8 cellular contexts compared by ENCODE assay signal in the genomic region with DNA sequence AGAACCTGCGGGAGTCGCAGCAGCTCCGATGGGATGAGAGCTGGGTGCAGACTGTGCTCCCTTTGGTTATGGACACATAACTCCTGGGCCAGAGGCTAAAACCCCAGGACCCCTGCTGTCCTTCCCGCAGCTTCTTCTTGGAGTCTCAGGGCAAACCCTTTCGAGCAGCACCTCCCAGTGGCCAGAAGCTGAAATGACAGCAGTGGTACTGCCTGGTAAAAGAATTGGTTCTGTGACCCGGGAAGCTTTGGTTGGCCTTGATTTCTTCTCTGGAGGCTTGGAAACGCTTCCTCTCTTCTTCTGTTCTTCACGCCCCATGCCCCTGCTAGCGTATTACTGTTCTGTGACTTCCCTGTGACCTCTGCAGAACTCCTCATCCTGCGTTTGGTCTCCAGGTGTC. TPM values are rescaled to one million over a fixed set of nuclear protein-coding genes. Genes with fewer than 3 reads are reported as not detected.
DNase-seq lines count a peak whose midpoint lies in the region; ATAC-seq and TF ChIP-seq lines count a peak whose summit lies in the region.
"Not testable (repeated sequence)": the region's sequence is repeated elsewhere in the genome, so short reads cannot be mapped to it uniquely, and the experiment has no call there.

No MANE protein-coding gene starts in this region.

- not testable (repeated sequence) for H3K4me2 ChIP-seq in H9 (ENCODE audit: insufficient read depth, insufficient read length, low read length)

- H4K5ac ChIP-seq in H9 (ENCODE audit: insufficient read length, low read depth, low read length): not testable (repeated sequence)

- H3K9me3 Mint-ChIP-seq in H9, WTC11: not testable (repeated sequence)

- H2BK20ac ChIP-seq in H9 (ENCODE audit: low read depth, low read length, poor library complexity, severe bottlenecking): not testable (repeated sequence)

- H2BK12ac ChIP-seq in H9 (ENCODE audit: insufficient read length, low read depth, low read length): not testable (repeated sequence)

- not testable (repeated sequence) for H3K14ac ChIP-seq in H9 (ENCODE audit: insufficient read depth, low read length)

- H3K79me1 ChIP-seq in H9 (ENCODE audit: insufficient read depth, low read depth, low read length, poor library complexity, severe bottlenecking): not testable (repeated sequence)

- H4K20me1 ChIP-seq in H9 (ENCODE audit: control insufficient read depth, insufficient read depth, insufficient read length): not testable (repeated sequence)

- CTCF ChIA-PET in WTC11 (lab: Charles Lee): interaction anchor here (0.6 to 3.2 kb wide), 18 partner anchors 9 to 406 kb away, joined by 3 to 31 read pairs (median 4); a partner anchor contains a TSS

- H3K27ac ChIP-seq in H9 (ENCODE audit: insufficient read length, low read depth, low read length): not testable (repeated sequence)

- H3K4me1 ChIP-seq in H9 (ENCODE audit: insufficient read depth, low read length); adipocyte (ENCODE audit: control insufficient read depth, insufficient read depth, low read length): not testable (repeated sequence)

- not testable (repeated sequence) for H3K23ac ChIP-seq in H9 (ENCODE audit: insufficient read length, low read depth, low read length)

- H3K56ac ChIP-seq in H9 (ENCODE audit: insufficient read length, low read depth, low read length): not testable (repeated sequence)

- not testable (repeated sequence) for H3K9ac ChIP-seq in H9 (ENCODE audit: extremely low read depth, insufficient read length, low read length); adipocyte (ENCODE audit: low read length)

- not testable (repeated sequence) for H3K18ac ChIP-seq in H9 (ENCODE audit: insufficient read length, low read depth, low read length)

- H3K4me3 Mint-ChIP-seq in H9: peak overlapping the region in 1 of 2 experiments; percentile 11; a peak in 1 of 5 replicates
- not testable (repeated sequence) for H3K4me3 Mint-ChIP-seq in WTC11

- POLR2A ChIA-PET in WTC11 (lab: Charles Lee): interaction anchor here (0.6 to 1.5 kb wide), 3 partner anchors 26 to 33 kb away, joined by 3 to 7 read pairs (median 4); no protein-coding TSS in a partner anchor

- H4K91ac ChIP-seq in H9 (ENCODE audit: insufficient read length, low read depth, low read length): not testable (repeated sequence)

- H3K4ac ChIP-seq in H9 (ENCODE audit: low read depth, low read length): not testable (repeated sequence)

- not testable (repeated sequence) for H3K36me3 ChIP-seq in adipocyte (ENCODE audit: control insufficient read depth, insufficient read depth, low read length, severe bottlenecking)

- H2AK5ac ChIP-seq in H9 (ENCODE audit: insufficient read length, low read length): not testable (repeated sequence)

- H3T11ph ChIP-seq in H9 (ENCODE audit: low read length): not testable (repeated sequence)

- not testable (repeated sequence) for H4K8ac ChIP-seq in H9 (replicated peaks; ENCODE audit: insufficient read length, low read depth, low read length)

- H3K4me1 Mint-ChIP-seq in H9, WTC11: not testable (repeated sequence)

- peak overlapping the region in 2 of 3 experiments; percentile 48 to 81; a peak in 1 of 7 replicates for H3K27ac Mint-ChIP-seq in H9
- H3K27ac Mint-ChIP-seq in WTC11: not testable (repeated sequence)

- H3K36me3 Mint-ChIP-seq in H9 (ENCODE audit: insufficient read depth in 1 of 3, low read depth in 3 of 3): peaks cover 27 to 69% (median 68%) of the 10 kb centered on the region in 3 experiments; a peak in 6 of 7 replicates
- peaks cover 33% of the 10 kb centered on the region for H3K36me3 Mint-ChIP-seq in WTC11

- not testable (repeated sequence) for H3K9me3 ChIP-seq in H9 (ENCODE audit: control insufficient read depth, low read depth, low read length); adipocyte (ENCODE audit: control insufficient read depth, low read length)

- not testable (repeated sequence) for ATAC-seq in WTC11

- H3K23me2 ChIP-seq in H9 (ENCODE audit: insufficient read length, low read depth, low read length, poor library complexity, severe bottlenecking): not testable (repeated sequence)

- TF ChIP-seq CTCF in H9 (conservative IDR thresholded peaks at IDR 0.05) (peak; percentile 76), WTC11 (IDR thresholded peaks at IDR 0.05) (peak; percentile 75), fibroblast of pulmonary artery (IDR thresholded peaks at IDR 0.05; ENCODE audit: low read length, missing control alignments) (peak; percentile 59)

- DNase-seq in AML-193 (lab: John Stamatoyannopoulos, UW) (peak; percentile 14 to 19), H9 (peak; percentile 80), NCI-H460 (ENCODE audit: extremely low read depth, low read depth) (peak; percentile 55), WTC11 (ENCODE audit: low spot score) (peak; percentile 90), adipocyte (ENCODE audit: low read depth) (peak; percentile 70), fibroblast of pulmonary artery (ENCODE audit: low read depth) (peak; percentile 68), mucosa of gallbladder (ENCODE audit: low spot score) (peak; percentile 46)
- peak in 2 of 3 donors; percentile 28 to 34 for DNase-seq in stimulated activated CD4-positive, alpha-beta T cell treated with anti-CD3 and anti-CD28 coated beads, TNF-alpha, amount 100 ng/mL, for 48 hours (ENCODE audit: low read depth in 3 of 3)

- not testable (repeated sequence) for H2AFZ ChIP-seq in H9 (ENCODE audit: low read length)

- H2BK120ac ChIP-seq in H9 (ENCODE audit: low read depth, low read length, poor library complexity, severe bottlenecking): not testable (repeated sequence)

- not testable (repeated sequence) for H2BK15ac ChIP-seq in H9 (ENCODE audit: low read depth, low read length)

- H3K79me2 ChIP-seq in H9 (ENCODE audit: insufficient read depth, low read length): not testable (repeated sequence)

- WGBS in H9 (ENCODE audit: extremely low coverage, insufficient read length, low lambda C conversion rate): no CpG with 5 or more reads among the region's 10 CpGs

- H3K27me3 Mint-ChIP-seq in H9 (ENCODE audit: low read depth); WTC11 (ENCODE audit: low read depth): not testable (repeated sequence)

- not testable (repeated sequence) for H3K4me3 ChIP-seq in adipocyte (ENCODE audit: low read length); fibroblast of pulmonary artery (replicated peaks; ENCODE audit: low read depth, low read length)

- not testable (repeated sequence) for H3K27me3 ChIP-seq in H9 (ENCODE audit: insufficient read depth, low read length); adipocyte (replicated peaks; ENCODE audit: control insufficient read depth, insufficient read depth, low read length)

- not testable (repeated sequence) for H2BK5ac ChIP-seq in H9 (ENCODE audit: insufficient read length, low read length)

RNA-seq across cellular contexts. Expression of a gene that starts 12.8 kb away (rescaled TPM):
- total RNA-seq in H9 (2021) (16.4 and 18.1 TPM in 2 replicates), WTC11 (2021) (15.4 to 19.9 TPM (median 19.6 TPM) in 3 replicates), mucosa of gallbladder (9.8 TPM)
- total RNA-seq in NCI-H460 (2014; rRNA removed; shearing (Covaris generic)): 22.8 and 23.1 TPM in 2 replicates
- 43.3 and 48.4 TPM in 2 replicates for polyA plus RNA-seq in NCI-H460 (2014; cell fraction: nucleus; rRNA removed)

RNA-seq across cellular contexts. Expression of a gene that starts 13.2 kb away (rescaled TPM):
- total RNA-seq in H9 (2021): 32.5 and 36.2 TPM in 2 replicates
- total RNA-seq in NCI-H460 (2014; rRNA removed; shearing (Covaris generic)): 21.6 and 22.0 TPM in 2 replicates
- polyA plus RNA-seq in NCI-H460 (2014; cell fraction: nucleus; rRNA removed): 39.8 and 47.3 TPM in 2 replicates
- 25.7 to 31.4 TPM (median 26.2 TPM) in 3 replicates for total RNA-seq in WTC11 (2021)
- 26.2 TPM for total RNA-seq in mucosa of gallbladder

RNA-seq across cellular contexts. Expression of a gene that starts 19.0 kb away (rescaled TPM):
- 2.0 and 2.5 TPM in 2 replicates for total RNA-seq in H9 (2021)
- total RNA-seq in NCI-H460 (2014; rRNA removed; shearing (Covaris generic)): not detected in 2 replicates
- polyA plus RNA-seq in NCI-H460 (2014; cell fraction: nucleus; rRNA removed): not detected in 2 replicates
- 1.4 to 1.8 TPM (median 1.8 TPM) in 3 replicates for total RNA-seq in WTC11 (2021)
- total RNA-seq in mucosa of gallbladder: 25.0 TPM

RNA-seq across cellular contexts. Expression of a gene that starts 51.1 kb away (rescaled TPM):
- total RNA-seq in H9 (2021) (12.1 and 12.7 TPM in 2 replicates), WTC11 (2021) (9.3 to 12.5 TPM (median 10.7 TPM) in 3 replicates), mucosa of gallbladder (10.7 TPM)
- 15.2 and 18.9 TPM in 2 replicates for total RNA-seq in NCI-H460 (2014; rRNA removed; shearing (Covaris generic))
- polyA plus RNA-seq in NCI-H460 (2014; cell fraction: nucleus; rRNA removed): 81.6 and 119 TPM in 2 replicates

Comparison
In these comparisons a context has a peak if more than half of its experiments do, and no peak if none do; other contexts are left out.
1. DNase-seq: peak in every context shown above with its lines; median percentile 90 in WTC11; 80 in H9; 70 in adipocyte; 68 in fibroblast of pulmonary artery; 55 in NCI-H460; 46 in mucosa of gallbladder; 31 in stimulated activated CD4-positive, alpha-beta T cell treated with anti-CD3 and anti-CD28 coated beads, TNF-alpha, amount 100 ng/mL, for 48 hours; 16 in AML-193.